In genomic region chr15:63277044-63277892, GRCh38 we compare ENCODE assay signal across 8 cellular contexts. TPM values are rescaled to one million over a fixed set of nuclear protein-coding genes. Genes with fewer than 3 reads are reported as not detected.
DNase-seq lines count a peak whose midpoint lies in the region; ATAC-seq and TF ChIP-seq lines count a peak whose summit lies in the region.

APH1B (plus strand) TSS chr15:63277605; CDS start chr15:63277624, 19 bp downstream.

- no peaks in the 10 kb centered on the region for H3K27me3 Mint-ChIP-seq in activated CD8-positive, alpha-beta T cell treated with anti-CD3 and anti-CD28 coated beads, Interleukin-2, amount 10 ng/mL, durations not matched to agents 7 days and 5 days (ENCODE audit: low read depth)

- H3K4me3 ChIP-seq in AG04450 (ENCODE audit: low read depth, low read length): peak within 1 kb of the TSS; percentile 75

- H3K4me1 Mint-ChIP-seq in activated CD8-positive, alpha-beta T cell treated with anti-CD3 and anti-CD28 coated beads, Interleukin-2, amount 10 ng/mL, durations not matched to agents 7 days and 5 days (ENCODE audit: low read depth): peaks cover 39% of the 10 kb centered on the region

- peak within 1 kb of the TSS; percentile 88 for H3K27ac Mint-ChIP-seq in activated CD8-positive, alpha-beta T cell treated with anti-CD3 and anti-CD28 coated beads, Interleukin-2, amount 10 ng/mL, durations not matched to agents 7 days and 5 days

- POLR2A ChIA-PET in AG04450 (lab: Yijun Ruan, JAX): interaction anchor here (0.7 to 2.0 kb wide), 8 partner anchors 56 to 335 kb away, joined by 3 to 11 read pairs (median 4); partner anchors contain the start of genes RAB8B and RPS27L
- POLR2A ChIA-PET in activated CD8-positive, alpha-beta T cell treated with anti-CD3 and anti-CD28 coated beads, Interleukin-2, amount 10 ng/mL, durations not matched to agents 7 days and 5 days (lab: Charles Lee): interaction anchor here (0.7 to 1.9 kb wide), 6 partner anchors 33 to 757 kb away, joined by 3 to 7 read pairs (median 4); partner anchors contain the start of gene RPS27L

- no peaks in the 10 kb centered on the region for H3K9me3 Mint-ChIP-seq in activated CD8-positive, alpha-beta T cell treated with anti-CD3 and anti-CD28 coated beads, Interleukin-2, amount 10 ng/mL, durations not matched to agents 7 days and 5 days (ENCODE audit: insufficient read depth)

- no peak for DNase-seq in AG04450 (ENCODE audit: low read depth, low spot score)
- DNase-seq in NCI-H774 (lab: John Stamatoyannopoulos, UW): peak; percentile 82
- DNase-seq in activated CD8-positive, alpha-beta T cell treated with anti-CD3 and anti-CD28 coated beads, Interleukin-2, amount 10 ng/mL, durations not matched to agents 7 days and 5 days: peak; percentile 82
- DNase-seq in effector CD8-positive, alpha-beta T cell (lab: John Stamatoyannopoulos, UW): peak; percentile 80
- DNase-seq in medulla oblongata (ENCODE audit: extremely low spot score): peak; percentile 70
- DNase-seq in stimulated activated CD8-positive, alpha-beta memory T cell treated with anti-CD3 and anti-CD28 coated beads, Interleukin-12 subunit alpha, Interleukin-12 subunit beta, amount 100 ng/mL, for 24 hours (ENCODE audit: extremely low read depth): peak; percentile 48

- ATAC-seq in GM18909 (IDR thresholded peaks at IDR 0.05; ENCODE audit: poor library complexity, unreplicated experiment): peak; percentile 72
- ATAC-seq in HG03342 (IDR thresholded peaks at IDR 0.05; ENCODE audit: unreplicated experiment): peak; percentile 74
- peak; percentile 92 for ATAC-seq in activated CD8-positive, alpha-beta T cell treated with anti-CD3 and anti-CD28 coated beads, Interleukin-2, amount 10 ng/mL, durations not matched to agents 7 days and 5 days

- no peaks in the 10 kb centered on the region; the same call in 1 of the 2 replicates for H3K9me3 ChIP-seq in AG04450 (ENCODE audit: control insufficient read depth, insufficient read depth, low read length)

- CTCF ChIA-PET in AG04450 (lab: Charles Lee): interaction anchor here (0.7 kb wide), 1 partner anchor 525 kb away, joined by 3 read pairs; no protein-coding TSS in a partner anchor
- CTCF ChIA-PET in activated CD8-positive, alpha-beta T cell treated with anti-CD3 and anti-CD28 coated beads, Interleukin-2, amount 10 ng/mL, durations not matched to agents 7 days and 5 days (lab: Charles Lee): interaction anchor here (0.6 to 1.6 kb wide), 7 partner anchors 10 to 125 kb away, joined by 3 to 7 read pairs (median 4); no protein-coding TSS in a partner anchor

- peak within 1 kb of the TSS; percentile 52 for H3K27ac ChIP-seq in AG04450 (ENCODE audit: low read depth, low read length)

- no peaks in the 10 kb centered on the region for H3K27me3 ChIP-seq in AG04450 (ENCODE audit: control insufficient read depth, insufficient read depth, low read length)

- peak; percentile 12; the same call in 1 of the 2 replicates for TF ChIP-seq CTCF in AG04450 (IDR thresholded peaks at IDR 0.05; ENCODE audit: low read depth, low read length)

- H3K36me3 Mint-ChIP-seq in activated CD8-positive, alpha-beta T cell treated with anti-CD3 and anti-CD28 coated beads, Interleukin-2, amount 10 ng/mL, durations not matched to agents 7 days and 5 days (ENCODE audit: low read depth): peaks cover 19% of the 10 kb centered on the region

- peak within 1 kb of the TSS; percentile 83 for H3K4me3 Mint-ChIP-seq in activated CD8-positive, alpha-beta T cell treated with anti-CD3 and anti-CD28 coated beads, Interleukin-2, amount 10 ng/mL, durations not matched to agents 7 days and 5 days

RNA-seq across cellular contexts. Expression of gene APH1B, which starts in this region (rescaled TPM):
- polyA plus RNA-seq in AG04450 (2011; rRNA removed): 13.6 and 17.9 TPM in 2 replicates
- 14.3 and 14.5 TPM in 2 replicates for polyA minus RNA-seq in AG04450 (2011; rRNA and poly(A)+ RNA removed)
- total RNA-seq in activated CD8-positive, alpha-beta T cell treated with anti-CD3 and anti-CD28 coated beads, Interleukin-2, amount 10 ng/mL, durations not matched to agents 7 days and 5 days: 10 to 100 TPM in 1 of 2 experiments, 1 to 10 TPM in 1; 9.1 to 10.1 TPM
